Comparison of ENCODE assay signal across 23 cellular contexts in the genomic region with DNA sequence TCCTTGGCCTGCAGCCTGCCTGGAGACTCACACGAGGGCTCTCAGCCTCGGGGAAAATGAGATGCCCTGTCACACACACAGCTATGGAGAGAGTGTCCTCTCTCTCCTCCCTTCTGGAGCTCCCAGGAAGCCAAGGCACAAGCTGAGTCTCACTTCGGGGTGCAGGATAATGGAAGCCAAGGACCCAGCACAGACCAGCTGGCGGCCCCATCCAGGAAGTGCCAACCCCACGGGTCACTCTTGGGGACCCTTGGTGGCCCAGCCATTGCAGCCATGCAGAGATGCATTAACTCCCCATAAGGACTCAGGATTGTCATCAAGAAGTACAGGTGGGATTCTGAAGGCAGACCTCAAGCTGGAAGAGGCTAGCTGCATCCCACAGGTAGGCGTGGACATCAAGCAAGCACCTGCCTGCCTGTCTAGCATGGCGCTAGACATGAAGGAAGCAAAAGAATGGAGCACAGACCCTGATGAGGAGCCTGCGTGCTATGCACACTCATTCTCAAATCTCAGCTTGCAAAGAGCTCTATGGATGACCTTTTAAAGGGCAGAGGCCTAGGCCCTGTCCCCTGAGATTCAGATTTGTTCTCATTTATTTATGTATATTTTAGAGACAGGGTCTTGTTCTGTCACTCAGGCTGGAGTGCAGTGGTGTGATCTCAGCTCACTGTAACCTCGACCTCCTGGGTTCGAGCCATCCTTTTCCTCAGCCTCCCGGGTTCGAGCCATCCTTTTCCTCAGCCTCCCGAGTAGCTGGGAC. TPM values are rescaled to one million over a fixed set of nuclear protein-coding genes. Genes with fewer than 3 reads are reported as not detected.
DNase-seq lines count a peak whose midpoint lies in the region; ATAC-seq, FAIRE-seq and TF ChIP-seq lines count a peak whose summit lies in the region.
"Had no signal": no experiment of that assay in that cellular context is flagged by ENCODE, and none has a peak within 500 bp of the region (broad histone marks: within the 10 kb centered on the region; RNA-seq: fewer than 3 reads in every experiment).

No MANE protein-coding gene starts in this region.

- no peaks in the 10 kb centered on the region; a peak in 1 of 7 replicates for H3K36me3 Mint-ChIP-seq in H9 (ENCODE audit: insufficient read depth in 1 of 3, low read depth in 3 of 3)
- no peaks in the 10 kb centered on the region for H3K36me3 Mint-ChIP-seq in activated CD4-positive, alpha-beta T cell treated with anti-CD3 and anti-CD28 coated beads for 36 hours (ENCODE audit: low read depth)

- BruUV-seq in K562 (replicated peaks; lab: Mats Ljungman, UMichigan): no TSS peak

- no peaks in the 10 kb centered on the region for H3K9me1 ChIP-seq in K562 (ENCODE audit: control insufficient read depth, insufficient read depth, low read length)

- H3K4me3 Mint-ChIP-seq in H9: no peak overlapping the region
- no peak overlapping the region for H3K4me3 Mint-ChIP-seq in activated CD4-positive, alpha-beta T cell treated with anti-CD3 and anti-CD28 coated beads for 36 hours
- H3K4me3 Mint-ChIP-seq: CD4-positive, alpha-beta T cell; HFFc6 had no signal

- H2BK5ac ChIP-seq in H9 (ENCODE audit: insufficient read length, low read length) (no peak overlapping the region), trophoblast cell (ENCODE audit: low read depth, low read length, poor library complexity) (no peak overlapping the region)

- in situ Hi-C loops in K562 (cut with MboI): no loop called here

- intact Hi-C loops in K562 (cut with micrococcal nuclease): loop anchor here (1.0 kb wide), 1 partner anchor 13 kb away; no protein-coding TSS in a partner anchor
- intact Hi-C loops in activated CD4-positive, alpha-beta T cell treated with anti-CD3 and anti-CD28 coated beads for 36 hours (cut with DNase I, micrococcal nuclease): no loop called here

- H3K18ac ChIP-seq in H9 (ENCODE audit: insufficient read length, low read depth, low read length): no peak overlapping the region
- peak overlapping the region; percentile 15 for H3K18ac ChIP-seq in trophoblast cell (ENCODE audit: low read length)

- FAIRE-seq in K562 (lab: Jason Lieb, UNC): no peak
- FAIRE-seq: A549 had no signal

- H4K91ac ChIP-seq in H9 (ENCODE audit: insufficient read length, low read depth, low read length) (no peak overlapping the region), trophoblast cell (ENCODE audit: low read depth, low read length) (peak overlapping the region; percentile 92)

- no peaks in the 10 kb centered on the region for H3K27me3 Mint-ChIP-seq in H9 (ENCODE audit: low read depth)
- H3K27me3 Mint-ChIP-seq in activated CD4-positive, alpha-beta T cell treated with anti-CD3 and anti-CD28 coated beads for 36 hours: no peaks in the 10 kb centered on the region
- H3K27me3 Mint-ChIP-seq: CD4-positive, alpha-beta T cell had no signal

- H2BK15ac ChIP-seq in H9 (ENCODE audit: low read depth, low read length): no peak overlapping the region

- no peak overlapping the region for H4K5ac ChIP-seq in H9 (ENCODE audit: insufficient read length, low read depth, low read length)

- H3K9me3 Mint-ChIP-seq in H9: no peaks in the 10 kb centered on the region
- no peaks in the 10 kb centered on the region for H3K9me3 Mint-ChIP-seq in activated CD4-positive, alpha-beta T cell treated with anti-CD3 and anti-CD28 coated beads for 36 hours (ENCODE audit: low read depth)
- H3K9me3 Mint-ChIP-seq: CD4-positive, alpha-beta T cell; HFFc6 had no signal

- H3K79me1 ChIP-seq in H9 (ENCODE audit: insufficient read depth, low read depth, low read length, poor library complexity, severe bottlenecking) (no peaks in the 10 kb centered on the region), trophoblast cell (ENCODE audit: low read length) (peaks cover 27% of the 10 kb centered on the region)

- H3T11ph ChIP-seq in H9 (ENCODE audit: low read length): no peak overlapping the region

- TF ChIP-seq EP300 in K562 (IDR thresholded peaks at IDR 0.05; ENCODE audit: low read length): no peak

- H3K14ac ChIP-seq in H9 (ENCODE audit: insufficient read depth, low read length) (no peak overlapping the region), trophoblast cell (ENCODE audit: low read length) (peak overlapping the region; percentile 20)

- H3K27me3 ChIP-seq in H9 (ENCODE audit: insufficient read depth, low read length) (no peaks in the 10 kb centered on the region), K562 (ENCODE audit: control insufficient read depth in 2 of 2, insufficient read depth in 2 of 2, low read length in 2 of 2) (no peaks in the 10 kb centered on the region), trophoblast cell (ENCODE audit: insufficient read depth, low read length) (no peaks in the 10 kb centered on the region)
- H3K27me3 ChIP-seq: BE2C had no signal

- H3K56ac ChIP-seq in H9 (ENCODE audit: insufficient read length, low read depth, low read length): no peak overlapping the region

- H3K23me2 ChIP-seq in H9 (ENCODE audit: insufficient read length, low read depth, low read length, poor library complexity, severe bottlenecking): no peaks in the 10 kb centered on the region

- H3K4me2 ChIP-seq in H9 (ENCODE audit: insufficient read depth, insufficient read length, low read length) (no peak overlapping the region), K562 (ENCODE audit: insufficient read depth, low read length) (no peak overlapping the region), trophoblast cell (ENCODE audit: low read length) (no peak overlapping the region)
- H3K4me2 ChIP-seq: A549 had no signal

- CTCF ChIA-PET in K562 (lab: Yijun Ruan, JAX; ENCODE audit: low intra/inter-chr PET ratio): no interaction called here
- CTCF ChIA-PET in activated CD4-positive, alpha-beta T cell treated with anti-CD3 and anti-CD28 coated beads for 36 hours (lab: Charles Lee): interaction anchor here (1.4 kb wide), 1 partner anchor 12 kb away, joined by 3 read pairs; no protein-coding TSS in a partner anchor

- H2BK120ac ChIP-seq in H9 (ENCODE audit: low read depth, low read length, poor library complexity, severe bottlenecking) (no peak overlapping the region), trophoblast cell (ENCODE audit: insufficient read depth, low read length, poor library complexity) (peak overlapping the region; percentile 97)

- no peak overlapping the region for H2AK5ac ChIP-seq in H9 (ENCODE audit: insufficient read length, low read length)
- peak overlapping the region; percentile 63 for H2AK5ac ChIP-seq in trophoblast cell (ENCODE audit: low read length)

- H3K4me1 ChIP-seq in H9 (ENCODE audit: insufficient read depth, low read length) (no peaks in the 10 kb centered on the region), K562 (replicated peaks in 1 of 2; ENCODE audit: control insufficient read depth in 2 of 2, insufficient read depth in 2 of 2, low read length in 2 of 2) (peaks cover 11 to 29% of the 10 kb centered on the region in 2 experiments), trophoblast cell (ENCODE audit: control insufficient read depth in 1 of 2, insufficient read depth in 2 of 2, low read length in 2 of 2) (peaks cover 25 to 30% of the 10 kb centered on the region in 2 experiments)

- TF ChIP-seq CTCF in H9 (conservative IDR thresholded peaks at IDR 0.05) (no peak), K562 (IDR thresholded peaks at IDR 0.05 in 2 of 3, conservative IDR thresholded peaks at IDR 0.05 in 1 of 3; ENCODE audit: insufficient read depth in 2 of 3, low read depth in 1 of 3, low read length in 3 of 3) (no peak), GM10266 (IDR thresholded peaks at IDR 0.05; ENCODE audit: control insufficient read depth, insufficient read depth, low read depth, missing control alignments) (no peak)

- H3K79me2 ChIP-seq in H9 (ENCODE audit: insufficient read depth, low read length): no peaks in the 10 kb centered on the region
- H3K79me2 ChIP-seq in K562 (ENCODE audit: control insufficient read depth, insufficient read depth, low read length): no peaks in the 10 kb centered on the region
- H3K79me2 ChIP-seq in trophoblast cell (ENCODE audit: control insufficient read depth, insufficient read depth, low read length, poor library complexity): peaks cover 6% of the 10 kb centered on the region

- H2AFZ ChIP-seq in H9 (ENCODE audit: low read length) (no peak overlapping the region), K562 (ENCODE audit: low read depth, low read length) (no peak overlapping the region), trophoblast cell (ENCODE audit: insufficient read depth, low read length, poor library complexity) (no peak overlapping the region)

- H4K20me1 ChIP-seq in H9 (ENCODE audit: control insufficient read depth, insufficient read depth, insufficient read length): no peaks in the 10 kb centered on the region
- H4K20me1 ChIP-seq in K562 (replicated peaks; ENCODE audit: control insufficient read depth, insufficient read depth, low read length): no peaks in the 10 kb centered on the region

- DNase-seq in H9: peak; percentile 6
- no peak for DNase-seq in K562 (ENCODE audit: extremely low read depth in 1 of 4, low spot score in 3 of 4)
- peak; percentile 32 for DNase-seq in islet precursor cell
- no peak for DNase-seq in trophoblast cell
- no peak for DNase-seq in activated CD4-positive, alpha-beta T cell treated with anti-CD3 and anti-CD28 coated beads for 36 hours
- DNase-seq in GM10266 (ENCODE audit: extremely low spot score): no peak
- DNase-seq in hypothalamus (lab: John Stamatoyannopoulos, UW): no peak
- DNase-seq: BE2C; CD4-positive, alpha-beta T cell; COR-L47; DMS79; H7; HFFc6; KG1; NCI-H1105 treated with DMSO at 0.1 percent for 48 hours; NCI-H1694; NCI-H2081 treated with DMSO at 0.1 percent for 48 hours; NCI-H2171 treated with DMSO at 0.1 percent for 48 hours; NCI-H446; NCI-H526; Right ventricle myocardium superior had no signal

- H3K36me3 ChIP-seq in K562 (ENCODE audit: control insufficient read depth, insufficient read depth, low read length) (no peaks in the 10 kb centered on the region), trophoblast cell (ENCODE audit: control insufficient read depth in 1 of 2, insufficient read depth in 2 of 2, low read length in 2 of 2) (no peaks in the 10 kb centered on the region)
- H3K36me3 ChIP-seq: BE2C had no signal

- H4K8ac ChIP-seq in H9 (replicated peaks; ENCODE audit: insufficient read length, low read depth, low read length) (no peak overlapping the region), trophoblast cell (ENCODE audit: low read depth, low read length) (no peak overlapping the region)

- H3K9ac ChIP-seq in H9 (ENCODE audit: extremely low read depth, insufficient read length, low read length) (no peak overlapping the region), K562 (ENCODE audit: insufficient read depth in 1 of 2, low read depth in 2 of 2, low read length in 2 of 2) (peak overlapping the region in 1 of 2 experiments; percentile 29; a peak in 2 of 4 replicates), trophoblast cell (ENCODE audit: low read length) (no peak overlapping the region)

- peaks cover 0 to 7% of the 10 kb centered on the region in 2 experiments; a peak in 2 of 4 replicates for H3K4me1 Mint-ChIP-seq in H9
- H3K4me1 Mint-ChIP-seq in activated CD4-positive, alpha-beta T cell treated with anti-CD3 and anti-CD28 coated beads for 36 hours: peaks cover 5% of the 10 kb centered on the region

- H4K12ac ChIP-seq in trophoblast cell (ENCODE audit: low read depth, low read length): no peak overlapping the region

- no peak overlapping the region for H2BK12ac ChIP-seq in H9 (ENCODE audit: insufficient read length, low read depth, low read length)
- H2BK12ac ChIP-seq in trophoblast cell (ENCODE audit: low read length): peak overlapping the region; percentile 24

- ATAC-seq in K562: no peak
- no peak for ATAC-seq in activated CD4-positive, alpha-beta T cell treated with anti-CD3 and anti-CD28 coated beads for 36 hours
- no peak for ATAC-seq in GM21576 (IDR thresholded peaks at IDR 0.05; ENCODE audit: unreplicated experiment)
- ATAC-seq: A549 had no signal

- no peak overlapping the region for H2BK20ac ChIP-seq in H9 (ENCODE audit: low read depth, low read length, poor library complexity, severe bottlenecking)

- H3K4ac ChIP-seq in H9 (ENCODE audit: low read depth, low read length) (no peak overlapping the region), trophoblast cell (ENCODE audit: low read depth, low read length) (no peak overlapping the region)

- no peak for TF ChIP-seq POLR2A in K562 (conservative IDR thresholded peaks at IDR 0.05)

- POLR2A ChIA-PET in K562 (lab: Yijun Ruan, JAX): interaction anchor here (0.7 to 2.5 kb wide), 7 partner anchors 10 to 931 kb away, joined by 3 to 6 read pairs (median 4); no protein-coding TSS in a partner anchor
- POLR2A ChIA-PET in activated CD4-positive, alpha-beta T cell treated with anti-CD3 and anti-CD28 coated beads for 36 hours (lab: Charles Lee): no interaction called here

- H3K27ac ChIP-seq in H9 (ENCODE audit: insufficient read length, low read depth, low read length) (no peak overlapping the region), K562 (ENCODE audit: extremely low read depth, low read depth, low read length) (no peak overlapping the region), trophoblast cell (ENCODE audit: low read depth, low read length) (no peak overlapping the region)

- H3K23ac ChIP-seq in H9 (ENCODE audit: insufficient read length, low read depth, low read length) (no peak overlapping the region), trophoblast cell (ENCODE audit: low read length) (no peak overlapping the region)

- TF ChIP-seq RAD21 in K562 (CRISPR knock-in tag; conservative IDR thresholded peaks at IDR 0.05 in 1 of 2, IDR thresholded peaks at IDR 0.05 in 1 of 2): no peak

- H3K27ac Mint-ChIP-seq in H9: no peak overlapping the region
- no peak overlapping the region for H3K27ac Mint-ChIP-seq in activated CD4-positive, alpha-beta T cell treated with anti-CD3 and anti-CD28 coated beads for 36 hours
- H3K27ac Mint-ChIP-seq: CD4-positive, alpha-beta T cell; HFFc6 had no signal

- no CpG with 5 or more reads among the region's 13 CpGs for WGBS in H9 (ENCODE audit: extremely low coverage, insufficient read length, low lambda C conversion rate)
- WGBS in K562 (ENCODE audit: insufficient coverage, low coverage, missing lambda C conversion rate): 56% methylated on average over 13 of the region's 13 CpGs
- no CpG with 5 or more reads among the region's 13 CpGs for WGBS in trophoblast cell (ENCODE audit: extremely low coverage, insufficient coverage, insufficient read length)

- H3K4me3 ChIP-seq in K562 (no peak overlapping the region), trophoblast cell (ENCODE audit: low read depth, low read length) (no peak overlapping the region)
- H3K4me3 ChIP-seq: A549 had no signal

- H3K9me3 ChIP-seq in H9 (ENCODE audit: control insufficient read depth, low read depth, low read length) (no peaks in the 10 kb centered on the region), K562 (replicated peaks; ENCODE audit: control insufficient read depth, insufficient read depth, low read depth, low read length) (no peaks in the 10 kb centered on the region), trophoblast cell (ENCODE audit: insufficient read depth, low read depth, low read length) (no peaks in the 10 kb centered on the region)
- H3K9me3 ChIP-seq: A549, BE2C had no signal

RNA-seq across cellular contexts. Expression of gene IRF2BP2, which starts 49.9 kb away (rescaled TPM):
- total RNA-seq in H9 (2021): 80.2 and 80.3 TPM in 2 replicates
- 23.6 and 29.2 TPM in 2 replicates for total RNA-seq in K562 (2011; cell fraction: chromatin; rRNA removed; ENCODE audit: low replicate concordance)
- total RNA-seq in K562 (2011; cell fraction: nucleolus; rRNA removed): 17.0 and 26.0 TPM in 2 replicates
- 17.2 and 26.8 TPM in 2 replicates for total RNA-seq in K562 (2011; cell fraction: nucleoplasm; rRNA removed)
- total RNA-seq in K562 (2014; rRNA removed): 24.4 and 38.8 TPM in 2 replicates
- 18.4 and 22.1 TPM in 2 replicates for total RNA-seq in K562 (2014; rRNA removed; fragmentation: Illumina TruSeq; extraction: Trizol)
- total RNA-seq in K562 (2015; rRNA removed; fragmentation: Illumina TruSeq; extraction: Trizol): 35.3 and 39.1 TPM in 2 replicates
- total RNA-seq in K562 (2021): 68.4 and 68.6 TPM in 2 replicates
- 7.7 and 18.0 TPM in 2 replicates for polyA plus RNA-seq in K562 (2011; rRNA removed)
- 12.4 and 22.0 TPM in 2 replicates for polyA plus RNA-seq in K562 (2011; cell fraction: cytosol; rRNA removed)
- polyA plus RNA-seq in K562 (2011; cell fraction: nucleus; rRNA removed): 73.6 and 97.0 TPM in 2 replicates
- 38.3 and 116 TPM in 2 replicates for polyA plus RNA-seq in K562 (2012)
- 47.0 and 60.0 TPM in 2 replicates for polyA plus RNA-seq in K562 (2014; fragmentation: Illumina TruSeq; extraction: Trizol)
- 10 to 100 TPM; 11.4 to 18.2 TPM for polyA plus RNA-seq in K562 (2014; fragmentation: Nextera tagmentation; extraction: Ambion mirVana)
- 19.0 and 30.4 TPM in 2 replicates for polyA plus RNA-seq in K562 (2014; rRNA removed)
- polyA minus RNA-seq in K562 (2011; rRNA and poly(A)+ RNA removed): 10.8 and 16.9 TPM in 2 replicates
- polyA minus RNA-seq in K562 (2011; cell fraction: cytosol; rRNA and poly(A)+ RNA removed): 43.5 and 61.6 TPM in 2 replicates
- polyA minus RNA-seq in K562 (2011; cell fraction: nucleus; rRNA and poly(A)+ RNA removed): 22.5 and 41.3 TPM in 2 replicates
- 147 and 150 TPM in 2 replicates for polyA plus RNA-seq in trophoblast cell (2013)
- total RNA-seq in activated CD4-positive, alpha-beta T cell treated with anti-CD3 and anti-CD28 coated beads for 36 hours: 100 to 1,000 TPM; 132 to 200 TPM

Comparison
In these comparisons a context has a peak if more than half of its experiments do, and no peak if none do; other contexts are left out.
1. DNase-seq: peak in H9 (single experiment) and islet precursor cell (single experiment); none in K562 (0 of 4), trophoblast cell (0 of 2), activated CD4-positive, alpha-beta T cell treated with anti-CD3 and anti-CD28 coated beads for 36 hours (single experiment), GM10266 (single experiment) and hypothalamus (0 of 51).